11 cellular contexts compared by ENCODE assay signal in genomic region chr2:169049142-169049541, GRCh38. TPM values are rescaled to one million over a fixed set of nuclear protein-coding genes. Genes with fewer than 3 reads are reported as not detected.
"Had no signal": no experiment of that assay in that cellular context is flagged by ENCODE, and none has a peak within 500 bp of the region (broad histone marks: within the 10 kb centered on the region; RNA-seq: fewer than 3 reads in every experiment).

No MANE protein-coding gene starts in this region.

- ATAC-seq: GM23338, HCT116 had no signal

- H3K9me3 ChIP-seq: HAP-1 had no signal

- H3K4me3 Mint-ChIP-seq: GM23338, HFFc6 had no signal

- H3K27ac Mint-ChIP-seq: GM23338, HFFc6 had no signal

- H3K4me3 ChIP-seq: GM23338, HAP-1 had no signal

- H2AFZ ChIP-seq: GM23338 had no signal

- H3K27ac ChIP-seq: HL-60, KMS-11 had no signal

- H3K36me3 ChIP-seq: HAP-1 had no signal

- H3K4me1 Mint-ChIP-seq: GM23338 had no signal

- H3K4me1 ChIP-seq: HAP-1 had no signal

- DNase-seq: H7, HFFc6, IMR-90, KBM-7 had no signal

RNA-seq across cellular contexts. Expression of gene ABCB11, which starts 18.0 kb away (rescaled TPM):
- total RNA-seq: GM23338, H4, HT1080, IMR-90 had no signal
- polyA plus RNA-seq: GM23338, IMR-90 had no signal

RNA-seq across cellular contexts. Expression of gene DHRS9, which starts 20.2 kb away (rescaled TPM):
- total RNA-seq: GM23338, H7, HFFc6, IMR-90 had no signal
- polyA plus RNA-seq: GM23338, IMR-90 had no signal
